Comparison of ENCODE assay signal across 13 cellular contexts in genomic region chr4:107997794-107998193, GRCh38. TPM values are rescaled to one million over a fixed set of nuclear protein-coding genes. Genes with fewer than 3 reads are reported as not detected.
DNase-seq lines count a peak whose midpoint lies in the region; ATAC-seq and TF ChIP-seq lines count a peak whose summit lies in the region.
"Had no signal": no experiment of that assay in that cellular context is flagged by ENCODE, and none has a peak within 500 bp of the region (broad histone marks: within the 10 kb centered on the region; RNA-seq: fewer than 3 reads in every experiment).

No MANE protein-coding gene starts in this region.

- H3K4me3 ChIP-seq in GM23338 (no peak overlapping the region), dorsolateral prefrontal cortex (no peak overlapping the region), mesendoderm (ENCODE audit: low read length) (no peak overlapping the region), smooth muscle cell (no peak overlapping the region)

- H4K20me1 ChIP-seq in GM23338 (replicated peaks; ENCODE audit: insufficient read depth) (peaks cover 23% of the 10 kb centered on the region), smooth muscle cell (ENCODE audit: low read depth) (peaks cover 26% of the 10 kb centered on the region)

- no peak overlapping the region for H3K9ac ChIP-seq in mesendoderm (ENCODE audit: low read length)
- peak overlapping the region; percentile 28 for H3K9ac ChIP-seq in smooth muscle cell (ENCODE audit: low read depth)

- H3K9me3 ChIP-seq in smooth muscle cell (replicated peaks; ENCODE audit: low read depth): no peaks in the 10 kb centered on the region

- H3K27ac ChIP-seq in GM23338 (ENCODE audit: low read depth) (no peak overlapping the region), dorsolateral prefrontal cortex (peak overlapping the region in 45 of 59 donors; percentile 2 to 81 (median 52)), mesendoderm (ENCODE audit: low read depth, low read length) (no peak overlapping the region), smooth muscle cell (ENCODE audit: low read depth) (peak overlapping the region; percentile 83)

- H3F3A ChIP-seq in GM23338 (replicated peaks; ENCODE audit: low read depth): no peaks in the 10 kb centered on the region
- H3F3A ChIP-seq in smooth muscle cell (ENCODE audit: low read depth): peaks cover 12% of the 10 kb centered on the region

- ATAC-seq in GM23338: no peak
- ATAC-seq: activated CD8-positive, alpha-beta T cell treated with anti-CD3 and anti-CD28 coated beads for 36 hours had no signal

- no peak overlapping the region for H3K4me2 ChIP-seq in GM23338
- no peak overlapping the region for H3K4me2 ChIP-seq in mesendoderm (ENCODE audit: low read length)
- peak overlapping the region; percentile 47 for H3K4me2 ChIP-seq in smooth muscle cell

- H3K27me3 Mint-ChIP-seq in GM23338 (ENCODE audit: insufficient read depth, low read depth, poor library complexity): no peaks in the 10 kb centered on the region
- H3K27me3 Mint-ChIP-seq: activated CD8-positive, alpha-beta T cell treated with anti-CD3 and anti-CD28 coated beads for 36 hours had no signal

- H3K27ac Mint-ChIP-seq in GM23338: peak overlapping the region; percentile 42; the same call in 1 of the 2 replicates
- H3K27ac Mint-ChIP-seq: activated CD8-positive, alpha-beta T cell treated with anti-CD3 and anti-CD28 coated beads for 36 hours had no signal

- H4K8ac ChIP-seq in mesendoderm (ENCODE audit: low read depth, low read length): no peak overlapping the region

- DNase-seq in GM23338 (ENCODE audit: low spot score): no peak
- no peak for DNase-seq in dorsolateral prefrontal cortex
- no peak for DNase-seq in mesendoderm
- DNase-seq in smooth muscle cell (lab: John Stamatoyannopoulos, UW; ENCODE audit: unreplicated experiment): no peak
- no peak for DNase-seq in activated effector memory CD4-positive, alpha-beta T cell treated with anti-CD3 and anti-CD28 coated beads, Interleukin-2, amount 50 U/mL, for 16 hours
- DNase-seq in NCI-H1436 treated with DMSO at 0.1 percent for 48 hours (lab: John Stamatoyannopoulos, UW): no peak
- DNase-seq in KBM-7: no peak
- DNase-seq in DMS153 (lab: John Stamatoyannopoulos, UW): no peak
- DNase-seq: activated CD8-positive, alpha-beta T cell treated with anti-CD3 and anti-CD28 coated beads for 36 hours; Calu3; immature natural killer cell; NCI-H2171; stimulated activated CD4-positive, alpha-beta T cell treated with anti-CD3 and anti-CD28 coated beads, Interleukin-4, amount 100 ng/mL, for 24 hours had no signal

- TF ChIP-seq CTCF in GM23338 (conservative IDR thresholded peaks at IDR 0.05; ENCODE audit: low read depth in 2 of 2): no peak
- TF ChIP-seq CTCF in dorsolateral prefrontal cortex (IDR thresholded peaks at IDR 0.05 in 54 of 56, conservative IDR thresholded peaks at IDR 0.05 in 2 of 56; ENCODE audit: low read depth in 1 of 56, partially characterized antibody in 56 of 56): no peak
- no peak for TF ChIP-seq CTCF in smooth muscle cell (IDR thresholded peaks at IDR 0.05; ENCODE audit: borderline replicate concordance, insufficient read depth, poor library complexity, severe bottlenecking)

- H3K23ac ChIP-seq in mesendoderm (ENCODE audit: low read length): no peak overlapping the region

- intact Hi-C loops in dorsolateral prefrontal cortex (cut with DNase I): no loop called here

- H2AFZ ChIP-seq in GM23338: no peak overlapping the region
- no peak overlapping the region for H2AFZ ChIP-seq in smooth muscle cell (ENCODE audit: low read depth)

- no peak overlapping the region for H3K18ac ChIP-seq in mesendoderm (ENCODE audit: low read length)

- peaks cover 59% of the 10 kb centered on the region for H3K36me3 Mint-ChIP-seq in GM23338 (ENCODE audit: low read depth)

- H3K36me3 ChIP-seq in GM23338 (ENCODE audit: insufficient read depth): no peaks in the 10 kb centered on the region; the same call in 1 of the 2 replicates
- H3K36me3 ChIP-seq in mesendoderm (ENCODE audit: control insufficient read depth, insufficient read depth, low read length): no peaks in the 10 kb centered on the region
- no peaks in the 10 kb centered on the region for H3K36me3 ChIP-seq in smooth muscle cell (ENCODE audit: low read depth)

- peaks cover 19% of the 10 kb centered on the region for H3K4me1 Mint-ChIP-seq in GM23338

- in situ Hi-C loops in KBM-7 (cut with MboI; ENCODE audit: low pct_unique_long_range_greater_than_20kb, low sequenced_read_pairs): no loop called here

- H3K9me2 ChIP-seq in GM23338 (ENCODE audit: insufficient read depth): no peaks in the 10 kb centered on the region; the same call in 1 of the 2 replicates

- no peak overlapping the region for H2AK5ac ChIP-seq in mesendoderm (ENCODE audit: low read length)

- WGBS in mesendoderm (ENCODE audit: extremely low coverage, insufficient coverage, low lambda C conversion rate): no CpG with 5 or more reads among the region's 2 CpGs
- 65% methylated on average over 2 of the region's 2 CpGs for WGBS in smooth muscle cell (ENCODE audit: low lambda C conversion rate)

- no peak overlapping the region for H2BK15ac ChIP-seq in mesendoderm (replicated peaks; ENCODE audit: low read depth)

- H4K5ac ChIP-seq in mesendoderm (ENCODE audit: low read length): peak overlapping the region; percentile 66

- no peak overlapping the region for H2BK120ac ChIP-seq in mesendoderm (ENCODE audit: low read depth, low read length)

- H3K79me1 ChIP-seq in mesendoderm (ENCODE audit: low read length): peaks cover 18% of the 10 kb centered on the region

- peaks cover 8% of the 10 kb centered on the region for H3K9me3 Mint-ChIP-seq in GM23338
- H3K9me3 Mint-ChIP-seq: activated CD8-positive, alpha-beta T cell treated with anti-CD3 and anti-CD28 coated beads for 36 hours; immature natural killer cell had no signal

- no peak overlapping the region for H3K4ac ChIP-seq in mesendoderm (ENCODE audit: low read depth, low read length)

- no peak overlapping the region for H2BK5ac ChIP-seq in mesendoderm (ENCODE audit: low read length)

- H3K27me3 ChIP-seq in GM23338 (ENCODE audit: insufficient read depth) (no peaks in the 10 kb centered on the region), dorsolateral prefrontal cortex (no peaks in the 10 kb centered on the region), mesendoderm (ENCODE audit: insufficient read depth, low read length, poor library complexity) (no peaks in the 10 kb centered on the region), smooth muscle cell (ENCODE audit: low read depth) (no peaks in the 10 kb centered on the region)

- peaks cover 52% of the 10 kb centered on the region for H3K79me2 ChIP-seq in GM23338 (replicated peaks; ENCODE audit: insufficient read depth)
- peaks cover 15% of the 10 kb centered on the region for H3K79me2 ChIP-seq in mesendoderm (ENCODE audit: control insufficient read depth, insufficient read depth, low read length)
- H3K79me2 ChIP-seq in smooth muscle cell (ENCODE audit: low read depth): peaks cover 24% of the 10 kb centered on the region

- no peak overlapping the region for H3K4me3 Mint-ChIP-seq in GM23338
- H3K4me3 Mint-ChIP-seq: activated CD8-positive, alpha-beta T cell treated with anti-CD3 and anti-CD28 coated beads for 36 hours; immature natural killer cell had no signal

- no peak overlapping the region for H3K56ac ChIP-seq in mesendoderm (ENCODE audit: low read length)

- peaks cover 11% of the 10 kb centered on the region for H3K4me1 ChIP-seq in GM23338 (ENCODE audit: insufficient read depth)
- H3K4me1 ChIP-seq in mesendoderm (ENCODE audit: control insufficient read depth, low read depth, low read length): no peaks in the 10 kb centered on the region
- H3K4me1 ChIP-seq in smooth muscle cell (ENCODE audit: low read depth): peaks cover 6% of the 10 kb centered on the region

TF ChIP-seq in GM23338, 12 proteins besides CTCF, POLR2A, EP300 and RAD21 (continues in another document):
- TF ChIP-seq POLR2AphosphoS5 (IDR thresholded peaks at IDR 0.05; ENCODE audit: low read depth): no peak
- TF ChIP-seq ETS1 (IDR thresholded peaks at IDR 0.05): no peak
- no peak for TF ChIP-seq REST (IDR thresholded peaks at IDR 0.05; ENCODE audit: unreplicated experiment)
- no peak for TF ChIP-seq JUNB (IDR thresholded peaks at IDR 0.05; ENCODE audit: unreplicated experiment)

RNA-seq across cellular contexts. Expression of gene HADH, which starts 8.1 kb away (rescaled TPM):
- total RNA-seq in GM23338 (2014; rRNA removed; shearing (Covaris generic)): 37.7 and 39.1 TPM in 2 replicates
- polyA plus RNA-seq in GM23338 (2016; fragmentation: Nextera tagmentation; extraction: Ambion mirVana) (37.9 and 39.2 TPM in 2 replicates), smooth muscle cell (35.1 and 44.2 TPM in 2 replicates)
- total RNA-seq in dorsolateral prefrontal cortex (10 to 100 TPM; 23.3 to 43.1 (median 31.6) TPM), smooth muscle cell (16.9 and 18.2 TPM in 2 replicates)
- 37.3 TPM for polyA plus RNA-seq in mesendoderm (2013, experiment 1 of 2)
- 36.6 TPM for polyA plus RNA-seq in mesendoderm (2013, experiment 2 of 2)

Comparison
In these comparisons a context has a peak if more than half of its experiments do, and no peak if none do; other contexts are left out.
1. H3K27ac ChIP-seq: peak in dorsolateral prefrontal cortex (45 of 59) and smooth muscle cell (single experiment); none in GM23338 (single experiment) and mesendoderm (single experiment).